In genomic region chr12:55142896-55143870, GRCh38 we compare ENCODE assay signal across 7 cellular contexts. TPM values are rescaled to one million over a fixed set of nuclear protein-coding genes. Genes with fewer than 3 reads are reported as not detected.
A peak's percentile ranks its signal among the peaks of the same experiment; 100 is the strongest.
DNase-seq lines count a peak whose midpoint lies in the region; ATAC-seq and TF ChIP-seq lines count a peak whose summit lies in the region.

No MANE protein-coding gene starts in this region.

- no peak overlapping the region for H3K4me3 ChIP-seq in hepatocyte

- no peaks in the 10 kb centered on the region for H3K79me2 ChIP-seq in hepatocyte

- no peaks in the 10 kb centered on the region for H4K20me1 ChIP-seq in hepatocyte (ENCODE audit: insufficient read depth, poor library complexity, severe bottlenecking)

- no peak overlapping the region for H2AFZ ChIP-seq in hepatocyte

- no peaks in the 10 kb centered on the region for H3K9me3 ChIP-seq in hepatocyte (ENCODE audit: low read depth)

- H3K4me1 ChIP-seq in hepatocyte (ENCODE audit: insufficient read depth), result no peaks in the 10 kb centered on the region

- no peak overlapping the region for H3K27ac ChIP-seq in hepatocyte

- WGBS in hepatocyte (ENCODE audit: low lambda C conversion rate, missing lambda C conversion rate), result 27% methylated on average over 3 of the region's 3 CpGs

- peak; percentile 80 for TF ChIP-seq CTCF in hepatocyte (IDR thresholded peaks at IDR 0.05; ENCODE audit: poor library complexity)

- DNase-seq in ELF-1 (ENCODE audit: low read depth, low spot score), result peak; percentile 42
- DNase-seq in HT1080 (ENCODE audit: low read depth), result peak; percentile 28
- peak; percentile 4 for DNase-seq in NOMO-1 treated with dmso at 0.1 percent for 144 hours (lab: John Stamatoyannopoulos, UW; ENCODE audit: unreplicated experiment)
- peak; percentile 28 for DNase-seq in activated naive CD4-positive, alpha-beta T cell treated with anti-CD3 and anti-CD28 coated beads, Interleukin-2, amount 50 U/mL, for 16 hours
- peak; percentile 79 for DNase-seq in hepatocyte (ENCODE audit: low spot score)
- peak; percentile 9 to 14 (median 12) for DNase-seq in stimulated activated CD4-positive, alpha-beta T cell treated with anti-CD3 and anti-CD28 coated beads, Interleukin-1b, Interleukin-23, amount 100 ng/mL, for 24 hours (ENCODE audit: low read depth in 4 of 4, low spot score in 1 of 4)

- no peaks in the 10 kb centered on the region for H3K36me3 ChIP-seq in hepatocyte (replicated peaks; ENCODE audit: insufficient read depth, low read depth)

- H3K9me2 ChIP-seq in hepatocyte (replicated peaks; ENCODE audit: insufficient read depth), result no peaks in the 10 kb centered on the region

- no peak overlapping the region for H3K4me2 ChIP-seq in hepatocyte

- H3K27me3 ChIP-seq in hepatocyte, result peaks cover 4% of the 10 kb centered on the region

- no peak for ATAC-seq in GM21619 (IDR thresholded peaks at IDR 0.05; ENCODE audit: unreplicated experiment)

RNA-seq across cellular contexts. Expression of gene OR9K2, which starts 17.0 kb away (rescaled TPM):
- not detected in 2 replicates for total RNA-seq in HT1080 (2014; rRNA removed; shearing (Covaris generic))
- polyA plus RNA-seq in HT1080 (2015; cell fraction: cytosol; rRNA removed), result not detected in 2 replicates
- polyA plus RNA-seq in HT1080 (2015; cell fraction: nucleus; rRNA removed), result not detected in 2 replicates
- not detected in 2 replicates for total RNA-seq in hepatocyte
- polyA plus RNA-seq in hepatocyte, result not detected in 2 replicates

Comparison
In these comparisons a context has a peak if more than half of its experiments do, and no peak if none do; other contexts are left out.
1. DNase-seq: peak in every context shown above with its lines; median percentile 79 in hepatocyte; 42 in ELF-1; 28 in HT1080; 28 in activated naive CD4-positive, alpha-beta T cell treated with anti-CD3 and anti-CD28 coated beads, Interleukin-2, amount 50 U/mL, for 16 hours; 12 in stimulated activated CD4-positive, alpha-beta T cell treated with anti-CD3 and anti-CD28 coated beads, Interleukin-1b, Interleukin-23, amount 100 ng/mL, for 24 hours; 4 in NOMO-1 treated with dmso at 0.1 percent for 144 hours.